ENCODE assay signal across 16 cellular contexts in genomic region chr9:96117398-96118060, GRCh38.
DNase-seq lines count a peak whose midpoint lies in the region; ATAC-seq and TF ChIP-seq lines count a peak whose summit lies in the region.
"Had no signal": no experiment of that assay in that cellular context is flagged by ENCODE, and none has a peak within 500 bp of the region (broad histone marks: within the 10 kb centered on the region; RNA-seq: fewer than 3 reads in every experiment).

No MANE protein-coding gene starts in this region.

- no peak overlapping the region for H3K18ac ChIP-seq in mesendoderm (ENCODE audit: low read length)

- peaks cover 8% of the 10 kb centered on the region for H3K27me3 Mint-ChIP-seq in activated CD8-positive, alpha-beta memory T cell treated with anti-CD3 and anti-CD28 coated beads, Interleukin-2, amount 10 ng/mL, durations not matched to agents 7 days and 5 days
- peaks cover 20 to 34% of the 10 kb centered on the region in 2 donors for H3K27me3 Mint-ChIP-seq in natural killer cell (ENCODE audit: low read depth in 2 of 2)

- in situ Hi-C loops in GM23248 (cut with MboI), result no loop called here

- peaks cover 7% of the 10 kb centered on the region for H3K36me3 Mint-ChIP-seq in activated CD8-positive, alpha-beta memory T cell treated with anti-CD3 and anti-CD28 coated beads, Interleukin-2, amount 10 ng/mL, durations not matched to agents 7 days and 5 days
- no peaks in the 10 kb centered on the region for H3K36me3 Mint-ChIP-seq in natural killer cell

- intact Hi-C loops in body of pancreas (cut with DNase I) (no loop called here), natural killer cell (cut with micrococcal nuclease) (no loop called here), testis (cut with DNase I; ENCODE audit: low total_unique reads) (no loop called here)

- H2BK15ac ChIP-seq in mesendoderm (replicated peaks; ENCODE audit: low read depth), result no peak overlapping the region

- H2BK120ac ChIP-seq in mesendoderm (ENCODE audit: low read depth, low read length), result no peak overlapping the region

- H3K27ac ChIP-seq in body of pancreas, result peak overlapping the region; percentile 84 to 91 (median 89)
- H3K27ac ChIP-seq in testis, result peak overlapping the region; percentile 60 to 63
- H3K27ac ChIP-seq in mesendoderm (ENCODE audit: low read depth, low read length), result no peak overlapping the region
- no peak overlapping the region for H3K27ac ChIP-seq in GM23248
- H3K27ac ChIP-seq: vagina had no signal

- peaks cover 8% of the 10 kb centered on the region for H3K9me3 Mint-ChIP-seq in activated CD8-positive, alpha-beta memory T cell treated with anti-CD3 and anti-CD28 coated beads, Interleukin-2, amount 10 ng/mL, durations not matched to agents 7 days and 5 days (ENCODE audit: low read depth)
- H3K9me3 Mint-ChIP-seq in natural killer cell, result no peaks in the 10 kb centered on the region

- no peak overlapping the region for H2AK5ac ChIP-seq in mesendoderm (ENCODE audit: low read length)

- H3K4me1 ChIP-seq in body of pancreas, result peaks cover 55% of the 10 kb centered on the region
- H3K4me1 ChIP-seq in testis, result peaks cover 24% of the 10 kb centered on the region
- H3K4me1 ChIP-seq in mesendoderm (ENCODE audit: control insufficient read depth, low read depth, low read length), result no peaks in the 10 kb centered on the region
- no peaks in the 10 kb centered on the region for H3K4me1 ChIP-seq in GM23248 (ENCODE audit: insufficient read depth)

- H3K4me2 ChIP-seq in mesendoderm (ENCODE audit: low read length) (no peak overlapping the region), GM23248 (ENCODE audit: unreplicated experiment) (no peak overlapping the region)

- no peaks in the 10 kb centered on the region for H3K9me2 ChIP-seq in GM23248 (ENCODE audit: insufficient read depth)

- peak; percentile 63 for ATAC-seq in activated CD8-positive, alpha-beta memory T cell treated with anti-CD3 and anti-CD28 coated beads, Interleukin-2, amount 10 ng/mL, durations not matched to agents 7 days and 5 days
- no peak for ATAC-seq in body of pancreas
- peak in 2 of 3 donors; percentile 80 to 91 for ATAC-seq in natural killer cell
- ATAC-seq in HG02973 (IDR thresholded peaks at IDR 0.05; ENCODE audit: unreplicated experiment), result no peak

- peaks cover 27% of the 10 kb centered on the region for H3K4me1 Mint-ChIP-seq in activated CD8-positive, alpha-beta memory T cell treated with anti-CD3 and anti-CD28 coated beads, Interleukin-2, amount 10 ng/mL, durations not matched to agents 7 days and 5 days
- H3K4me1 Mint-ChIP-seq in natural killer cell, result peaks cover 40 to 71% of the 10 kb centered on the region in 2 donors

- H3K23ac ChIP-seq in mesendoderm (ENCODE audit: low read length), result no peak overlapping the region

- CTCF ChIA-PET in activated CD8-positive, alpha-beta memory T cell treated with anti-CD3 and anti-CD28 coated beads, Interleukin-2, amount 10 ng/mL, durations not matched to agents 7 days and 5 days (lab: Charles Lee), result no interaction called here

- no peak overlapping the region for H3K4ac ChIP-seq in mesendoderm (ENCODE audit: low read depth, low read length)

- no peaks in the 10 kb centered on the region for H3F3A ChIP-seq in GM23248 (ENCODE audit: insufficient read depth)

- no peak for TF ChIP-seq CTCF in body of pancreas (IDR thresholded peaks at IDR 0.05)
- TF ChIP-seq CTCF in natural killer cell (IDR thresholded peaks at IDR 0.05), result no peak
- TF ChIP-seq CTCF in testis (IDR thresholded peaks at IDR 0.05), result no peak

- H4K8ac ChIP-seq in mesendoderm (ENCODE audit: low read depth, low read length), result no peak overlapping the region

- no peak overlapping the region for H2AFZ ChIP-seq in GM23248

- no peak for DNase-seq in activated CD8-positive, alpha-beta memory T cell treated with anti-CD3 and anti-CD28 coated beads, Interleukin-2, amount 10 ng/mL, durations not matched to agents 7 days and 5 days
- no peak for DNase-seq in activated CD8-positive, alpha-beta memory T cell treated with anti-CD3 and anti-CD28 coated beads, Interleukin-2, amount 50 U/mL, for 48 hours
- DNase-seq in body of pancreas (no peak), natural killer cell (no peak), testis (peak; percentile 13), mesendoderm (no peak), GM23248 (no peak)
- DNase-seq: activated gamma-delta T cell; DMS153; GOT3; NCI-H1417; NCI-H2171; stimulated activated naive CD4-positive, alpha-beta T cell had no signal

- H3K56ac ChIP-seq in mesendoderm (ENCODE audit: low read length), result no peak overlapping the region

- H3K79me1 ChIP-seq in mesendoderm (ENCODE audit: low read length), result no peaks in the 10 kb centered on the region

- no peak overlapping the region for H2BK5ac ChIP-seq in mesendoderm (ENCODE audit: low read length)

- no peak for TF ChIP-seq POLR2A in body of pancreas (IDR thresholded peaks at IDR 0.05)
- no peak for TF ChIP-seq POLR2A in testis (IDR thresholded peaks at IDR 0.05)

- H3K36me3 ChIP-seq in body of pancreas (replicated peaks in 1 of 2; ENCODE audit: insufficient read depth in 1 of 2, low read depth in 2 of 2) (no peaks in the 10 kb centered on the region), testis (ENCODE audit: low read depth, missing control alignments) (no peaks in the 10 kb centered on the region), mesendoderm (ENCODE audit: control insufficient read depth, insufficient read depth, low read length) (no peaks in the 10 kb centered on the region), GM23248 (ENCODE audit: low read depth) (no peaks in the 10 kb centered on the region)
- H3K36me3 ChIP-seq: vagina had no signal

- H3K9me3 ChIP-seq in body of pancreas, result no peaks in the 10 kb centered on the region
- no peaks in the 10 kb centered on the region for H3K9me3 ChIP-seq in testis
- no peaks in the 10 kb centered on the region for H3K9me3 ChIP-seq in GM23248 (ENCODE audit: low read depth)
- H3K9me3 ChIP-seq: vagina had no signal

- no peak overlapping the region for H3K4me3 ChIP-seq in body of pancreas
- no peak overlapping the region for H3K4me3 ChIP-seq in testis
- H3K4me3 ChIP-seq in mesendoderm (ENCODE audit: low read length), result no peak overlapping the region
- no peak overlapping the region for H3K4me3 ChIP-seq in GM23248
- H3K4me3 ChIP-seq: vagina had no signal

- no peak overlapping the region for H3K27ac Mint-ChIP-seq in activated CD8-positive, alpha-beta memory T cell treated with anti-CD3 and anti-CD28 coated beads, Interleukin-2, amount 10 ng/mL, durations not matched to agents 7 days and 5 days
- peak overlapping the region in 1 of 2 donors; percentile 78 for H3K27ac Mint-ChIP-seq in natural killer cell
- H3K27ac Mint-ChIP-seq: T-helper 1 cell treated with Interleukin-12 subunit alpha and Interleukin-12 subunit beta and Interleukin-4 antibody, amounts not matched to agents 30 μg/mL and 1 μg/mL, for 36 hours had no signal

- no peaks in the 10 kb centered on the region for H4K20me1 ChIP-seq in GM23248 (ENCODE audit: insufficient read depth)

- no peak overlapping the region for H3K9ac ChIP-seq in mesendoderm (ENCODE audit: low read length)
- no peak overlapping the region for H3K9ac ChIP-seq in GM23248

- no peaks in the 10 kb centered on the region for H3K27me3 ChIP-seq in body of pancreas
- no peaks in the 10 kb centered on the region for H3K27me3 ChIP-seq in testis
- no peaks in the 10 kb centered on the region for H3K27me3 ChIP-seq in mesendoderm (ENCODE audit: insufficient read depth, low read length, poor library complexity)
- peaks cover 19% of the 10 kb centered on the region; the same call in 1 of the 2 replicates for H3K27me3 ChIP-seq in GM23248 (replicated peaks; ENCODE audit: insufficient read depth)
- H3K27me3 ChIP-seq: vagina had no signal

- 73 to 84% methylated on average over 6 of the region's 6 CpGs for WGBS in body of pancreas, 2 donors
- WGBS in testis, 2 donors, result 78 to 82% methylated on average over 6 of the region's 6 CpGs
- no CpG with 5 or more reads among the region's 6 CpGs for WGBS in mesendoderm (ENCODE audit: extremely low coverage, insufficient coverage, low lambda C conversion rate)
- 79 to 80% methylated on average over 6 of the region's 6 CpGs for WGBS in GM23248 (ENCODE audit: low coverage in 1 of 2, low lambda C conversion rate in 2 of 2, missing lambda C conversion rate in 2 of 2), 2 experiments

- no peak overlapping the region for H4K5ac ChIP-seq in mesendoderm (ENCODE audit: low read length)

- no peak overlapping the region for H3K4me3 Mint-ChIP-seq in activated CD8-positive, alpha-beta memory T cell treated with anti-CD3 and anti-CD28 coated beads, Interleukin-2, amount 10 ng/mL, durations not matched to agents 7 days and 5 days
- no peak overlapping the region for H3K4me3 Mint-ChIP-seq in natural killer cell
- H3K4me3 Mint-ChIP-seq: T-helper 1 cell treated with Interleukin-12 subunit alpha and Interleukin-12 subunit beta and Interleukin-4 antibody, amounts not matched to agents 30 μg/mL and 1 μg/mL, for 36 hours had no signal

- H3K79me2 ChIP-seq in mesendoderm (ENCODE audit: control insufficient read depth, insufficient read depth, low read length) (no peaks in the 10 kb centered on the region), GM23248 (ENCODE audit: insufficient read depth) (no peaks in the 10 kb centered on the region)

Comparison
In these comparisons a context has a peak if more than half of its experiments do, and no peak if none do; other contexts are left out.
1. ATAC-seq: peak in activated CD8-positive, alpha-beta memory T cell treated with anti-CD3 and anti-CD28 coated beads, Interleukin-2, amount 10 ng/mL, durations not matched to agents 7 days and 5 days (single experiment) and natural killer cell (2 of 3); none in body of pancreas (single experiment) and HG02973 (single experiment).
2. H3K27ac ChIP-seq: peak in body of pancreas (4 of 4) and testis (2 of 2); none in mesendoderm (single experiment) and GM23248 (single experiment).